In genomic region chr10:131901181-131901829, GRCh38 we compare ENCODE assay signal across 8 cellular contexts. TPM values are rescaled to one million over a fixed set of nuclear protein-coding genes. Genes with fewer than 3 reads are reported as not detected.
DNase-seq lines count a peak whose midpoint lies in the region; TF ChIP-seq lines count a peak whose summit lies in the region.

No MANE protein-coding gene starts in this region.

- H4K8ac ChIP-seq in H9 (replicated peaks; ENCODE audit: insufficient read length, low read depth, low read length) = no peak overlapping the region

- H3K9me3 ChIP-seq in H9 (ENCODE audit: control insufficient read depth, low read depth, low read length) = no peaks in the 10 kb centered on the region
- no peaks in the 10 kb centered on the region for H3K9me3 ChIP-seq in Loucy (ENCODE audit: insufficient read depth, low read depth, low read length)

- no peak overlapping the region for H2BK5ac ChIP-seq in H9 (ENCODE audit: insufficient read length, low read length)

- H3K4me3 Mint-ChIP-seq in H9 = peak overlapping the region; percentile 82 to 93
- peak overlapping the region; percentile 91 for H3K4me3 Mint-ChIP-seq in nephron progenitor cell

- H3K56ac ChIP-seq in H9 (ENCODE audit: insufficient read length, low read depth, low read length) = no peak overlapping the region

- no peak for DNase-seq in H9
- DNase-seq in activated T-cell treated with anti-CD3 and anti-CD28 coated beads, Interleukin-2, amount 50 U/mL, for 48 hours = peak; percentile 59 to 69
- peak; percentile 19 for DNase-seq in fibroblast of the aortic adventitia (ENCODE audit: low read depth)
- peak; percentile 57 for DNase-seq in nephron progenitor cell
- DNase-seq in COLO829 (ENCODE audit: low spot score) = no peak
- no peak for DNase-seq in cerebellar nuclear complex (lab: John Stamatoyannopoulos, UW)

- H3K27ac Mint-ChIP-seq in H9 (peak overlapping the region in 1 of 3 experiments; percentile 82; a peak in 1 of 7 replicates), nephron progenitor cell (no peak overlapping the region)

- no peak overlapping the region for H2BK20ac ChIP-seq in H9 (ENCODE audit: low read depth, low read length, poor library complexity, severe bottlenecking)

- H3K27me3 Mint-ChIP-seq in H9 (ENCODE audit: low read depth) = peaks cover 13% of the 10 kb centered on the region
- H3K27me3 Mint-ChIP-seq in nephron progenitor cell (ENCODE audit: low read depth, poor library complexity) = peaks cover 25% of the 10 kb centered on the region

- WGBS in H9 (ENCODE audit: extremely low coverage, insufficient read length, low lambda C conversion rate) = no CpG with 5 or more reads among the region's 83 CpGs

- no peak overlapping the region for H3K27ac ChIP-seq in H9 (ENCODE audit: insufficient read length, low read depth, low read length)

- no peaks in the 10 kb centered on the region for H4K20me1 ChIP-seq in H9 (ENCODE audit: control insufficient read depth, insufficient read depth, insufficient read length)
- peaks cover 47% of the 10 kb centered on the region for H4K20me1 ChIP-seq in Loucy (ENCODE audit: insufficient read depth, low read length, poor library complexity, severe bottlenecking)

- no peaks in the 10 kb centered on the region for H3K79me1 ChIP-seq in H9 (ENCODE audit: insufficient read depth, low read depth, low read length, poor library complexity, severe bottlenecking)

- H3K27me3 ChIP-seq in H9 (ENCODE audit: insufficient read depth, low read length) = no peaks in the 10 kb centered on the region; the same call in 1 of the 2 replicates
- H3K27me3 ChIP-seq in Loucy (ENCODE audit: insufficient read depth, low read length, poor library complexity, severe bottlenecking) = no peaks in the 10 kb centered on the region

- no peaks in the 10 kb centered on the region for H3K9me2 ChIP-seq in Loucy (replicated peaks; ENCODE audit: low read depth, low read length)

- H3K14ac ChIP-seq in H9 (ENCODE audit: insufficient read depth, low read length) = peak overlapping the region; percentile 85

- H4K5ac ChIP-seq in H9 (ENCODE audit: insufficient read length, low read depth, low read length) = no peak overlapping the region

- peaks cover 9% of the 10 kb centered on the region for H3K23me2 ChIP-seq in H9 (ENCODE audit: insufficient read length, low read depth, low read length, poor library complexity, severe bottlenecking)

- no peak overlapping the region for H2BK120ac ChIP-seq in H9 (ENCODE audit: low read depth, low read length, poor library complexity, severe bottlenecking)

- H3K4me2 ChIP-seq in H9 (ENCODE audit: insufficient read depth, insufficient read length, low read length) = peak overlapping the region; percentile 62
- H3K4me2 ChIP-seq in Loucy (ENCODE audit: low read depth, low read length, poor library complexity, severe bottlenecking) = peak overlapping the region; percentile 90

- peak overlapping the region; percentile 76 for H3K4me3 ChIP-seq in GM12875 (ENCODE audit: low read depth, low read length)
- H3K4me3 ChIP-seq in Loucy (ENCODE audit: low read length, poor library complexity, severe bottlenecking) = peak overlapping the region; percentile 77
- H3K4me3 ChIP-seq in fibroblast of the aortic adventitia (ENCODE audit: low read depth, low read length) = peak overlapping the region; percentile 78

- peaks cover 10% of the 10 kb centered on the region; the same call in 1 of the 2 replicates for H3K36me3 ChIP-seq in Loucy (ENCODE audit: insufficient read depth, low read length)

- H3K4me1 ChIP-seq in H9 (ENCODE audit: insufficient read depth, low read length) (no peaks in the 10 kb centered on the region; the same call in 1 of the 2 replicates), Loucy (ENCODE audit: insufficient read depth, low read length, poor library complexity, severe bottlenecking) (peaks cover 75% of the 10 kb centered on the region)

- H3K23ac ChIP-seq in H9 (ENCODE audit: insufficient read length, low read depth, low read length) = no peak overlapping the region

- H3F3A ChIP-seq in Loucy (ENCODE audit: low read depth) = peaks cover 6% of the 10 kb centered on the region; the same call in 1 of the 2 replicates

- H3K36me3 Mint-ChIP-seq in H9 (ENCODE audit: insufficient read depth in 1 of 3, low read depth in 3 of 3) = peaks cover 12 to 25% (median 12%) of the 10 kb centered on the region in 3 experiments; a peak in 6 of 7 replicates
- H3K36me3 Mint-ChIP-seq in nephron progenitor cell (ENCODE audit: low read depth) = peaks cover 5% of the 10 kb centered on the region

- no peak overlapping the region for H3K4ac ChIP-seq in H9 (ENCODE audit: low read depth, low read length)

- H3K79me2 ChIP-seq in H9 (ENCODE audit: insufficient read depth, low read length) (peaks cover 27% of the 10 kb centered on the region), Loucy (ENCODE audit: insufficient read depth, low read length) (peaks cover 53% of the 10 kb centered on the region)

- no peak for TF ChIP-seq CTCF in GM12875 (IDR thresholded peaks at IDR 0.05; ENCODE audit: borderline replicate concordance, insufficient read depth, low read depth, low read length)
- TF ChIP-seq CTCF in H9 (conservative IDR thresholded peaks at IDR 0.05) = no peak
- no peak for TF ChIP-seq CTCF in Loucy (conservative IDR thresholded peaks at IDR 0.05; ENCODE audit: low read length)
- no peak for TF ChIP-seq CTCF in fibroblast of the aortic adventitia (IDR thresholded peaks at IDR 0.05; ENCODE audit: insufficient read depth, low read length)
- TF ChIP-seq CTCF in nephron progenitor cell (IDR thresholded peaks at IDR 0.05) = no peak

- H4K91ac ChIP-seq in H9 (ENCODE audit: insufficient read length, low read depth, low read length) = no peak overlapping the region

- H3T11ph ChIP-seq in H9 (ENCODE audit: low read length) = no peak overlapping the region

- H3K9me3 Mint-ChIP-seq in H9 = no peaks in the 10 kb centered on the region
- H3K9me3 Mint-ChIP-seq in nephron progenitor cell = no peaks in the 10 kb centered on the region

- H3K18ac ChIP-seq in H9 (ENCODE audit: insufficient read length, low read depth, low read length) = no peak overlapping the region

- H2BK12ac ChIP-seq in H9 (ENCODE audit: insufficient read length, low read depth, low read length) = no peak overlapping the region

- H3K4me1 Mint-ChIP-seq in H9 = peaks cover 31 to 46% of the 10 kb centered on the region in 2 experiments
- peaks cover 62% of the 10 kb centered on the region for H3K4me1 Mint-ChIP-seq in nephron progenitor cell

- peak overlapping the region; percentile 68 for H3K9ac ChIP-seq in H9 (ENCODE audit: extremely low read depth, insufficient read length, low read length)
- H3K9ac ChIP-seq in Loucy (ENCODE audit: low read depth, low read length, poor library complexity, severe bottlenecking) = peak overlapping the region; percentile 78

- no peak overlapping the region for H2AFZ ChIP-seq in H9 (ENCODE audit: low read length)
- no peak overlapping the region for H2AFZ ChIP-seq in Loucy (ENCODE audit: low read length)

- no peak overlapping the region for H2AK5ac ChIP-seq in H9 (ENCODE audit: insufficient read length, low read length)

- H2BK15ac ChIP-seq in H9 (ENCODE audit: low read depth, low read length) = no peak overlapping the region

RNA-seq across cellular contexts. Expression of gene PPP2R2D, which starts 0.5 kb away (rescaled TPM):
- total RNA-seq in H9 (2021) = 33.8 and 35.1 TPM in 2 replicates
- total RNA-seq in fibroblast of the aortic adventitia (ENCODE audit: low replicate concordance) = 24.2 and 44.4 TPM in 2 replicates

Comparison
In these comparisons a context has a peak if more than half of its experiments do, and no peak if none do; other contexts are left out.
1. DNase-seq: peak in activated T-cell treated with anti-CD3 and anti-CD28 coated beads, Interleukin-2, amount 50 U/mL, for 48 hours (2 of 2), fibroblast of the aortic adventitia (single experiment) and nephron progenitor cell (single experiment); none in H9 (single experiment), COLO829 (single experiment) and cerebellar nuclear complex (0 of 2).
2. Peak in every context shown above with its lines, with median percentiles within 50 percentile points of each other: H3K4me3 ChIP-seq.